6 cellular contexts compared by ENCODE assay signal in genomic region chr12:56962247-56962646, GRCh38. TPM values are rescaled to one million over a fixed set of nuclear protein-coding genes. Genes with fewer than 3 reads are reported as not detected.
"Had no signal": no experiment of that assay in that cellular context is flagged by ENCODE, and none has a peak within 500 bp of the region (broad histone marks: within the 10 kb centered on the region; RNA-seq: fewer than 3 reads in every experiment).

No MANE protein-coding gene starts in this region.

RNA-seq across cellular contexts. Expression of gene RDH16, which starts 4.8 kb away (rescaled TPM):
- total RNA-seq: GM23248, H4, HFFc6 had no signal
- polyA plus RNA-seq: GM23248 had no signal

RNA-seq across cellular contexts. Expression of gene SDR9C7, which starts 28.0 kb away (rescaled TPM):
- total RNA-seq: GM23248, GM23338, H1, H9, HFFc6 had no signal
- polyA plus RNA-seq: GM23248, GM23338 had no signal

RNA-seq across cellular contexts. Expression of gene TAC3, which starts 54.1 kb away (rescaled TPM):
- total RNA-seq: GM23248, H4, HFFc6 had no signal
- polyA plus RNA-seq: GM23248 had no signal
